In the genomic region with DNA sequence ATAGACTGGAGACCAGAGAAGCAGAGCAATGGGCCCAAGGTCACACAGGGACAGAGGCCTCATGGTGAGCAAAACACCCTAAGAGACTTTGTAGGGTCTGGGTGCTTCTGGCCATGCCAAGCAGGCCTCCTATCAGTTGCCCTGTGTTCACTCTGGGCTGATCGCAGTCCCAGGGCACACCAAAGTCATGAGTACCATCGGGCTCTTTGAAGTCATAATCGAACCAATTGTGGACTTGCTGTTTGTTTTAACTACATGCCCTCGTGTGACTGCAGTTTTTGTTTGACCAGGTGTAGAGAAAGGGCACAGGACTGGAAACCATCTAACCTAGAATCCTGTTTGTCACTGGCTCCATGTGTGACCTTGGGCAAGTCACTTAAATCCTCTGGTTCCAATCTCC, we compare ENCODE assay signal across 16 cellular contexts.
DNase-seq lines count a peak whose midpoint lies in the region; ATAC-seq and TF ChIP-seq lines count a peak whose summit lies in the region.
"Had no signal": no experiment of that assay in that cellular context is flagged by ENCODE, and none has a peak within 500 bp of the region (broad histone marks: within the 10 kb centered on the region; RNA-seq: fewer than 3 reads in every experiment).

No MANE protein-coding gene starts in this region.

- H3K4me3 ChIP-seq in mucosa of descending colon (no peak overlapping the region), stomach (no peak overlapping the region)
- H3K4me3 ChIP-seq: BLaER1, K562 had no signal

- WGBS in stomach, 5 donors, result 26 to 59% (median 43%) methylated on average over 4 of the region's 4 CpGs

- H3K27me3 Mint-ChIP-seq in CD14-positive monocyte (ENCODE audit: low read depth in 3 of 3), result peaks cover 0 to 7% (median 2%) of the 10 kb centered on the region in 3 donors

- peaks cover 0 to 3% (median 0%) of the 10 kb centered on the region in 7 donors for H3K9me3 Mint-ChIP-seq in CD14-positive monocyte
- H3K9me3 Mint-ChIP-seq: CD8-positive, alpha-beta T cell; H9 had no signal

- no peak overlapping the region for H3K4me3 Mint-ChIP-seq in CD14-positive monocyte
- H3K4me3 Mint-ChIP-seq: CD8-positive, alpha-beta T cell; H9 had no signal

- TF ChIP-seq CTCF in mucosa of descending colon (IDR thresholded peaks at IDR 0.05), result no peak
- TF ChIP-seq CTCF in stomach (IDR thresholded peaks at IDR 0.05), result no peak
- no peak for TF ChIP-seq CTCF in CD14-positive monocyte (IDR thresholded peaks at IDR 0.05)
- no peak for TF ChIP-seq CTCF in GM13977 (IDR thresholded peaks at IDR 0.05; ENCODE audit: extremely low read depth, insufficient read depth, missing control alignments)

- intact Hi-C loops in mucosa of descending colon (cut with DNase I, micrococcal nuclease), result no loop called here
- intact Hi-C loops in stomach (cut with DNase I; ENCODE audit: low total_unique reads), result no loop called here
- intact Hi-C loops in CD14-positive monocyte (cut with micrococcal nuclease), result no loop called here

- H3K4me1 Mint-ChIP-seq in CD14-positive monocyte, result no peaks in the 10 kb centered on the region
- H3K4me1 Mint-ChIP-seq: H9 had no signal

- TF ChIP-seq POLR2A in stomach (IDR thresholded peaks at IDR 0.05), result no peak

- H3K27ac ChIP-seq in stomach, result peak overlapping the region; percentile 11 to 59 (median 46)
- H3K27ac ChIP-seq: BLaER1 had no signal

- H3K36me3 Mint-ChIP-seq in CD14-positive monocyte, result no peaks in the 10 kb centered on the region
- H3K36me3 Mint-ChIP-seq: CD8-positive, alpha-beta T cell had no signal

- no peaks in the 10 kb centered on the region for H3K27me3 ChIP-seq in stomach
- H3K27me3 ChIP-seq: BLaER1 had no signal

- TF ChIP-seq EP300 in stomach (IDR thresholded peaks at IDR 0.05), result no peak

- in situ Hi-C loops in GM13977 (cut with MboI; ENCODE audit: low pct_unique_long_range_greater_than_20kb, low sequenced_read_pairs, unreplicated experiment), result no loop called here

- peak; percentile 91 for ATAC-seq in left lobe of liver
- peak; percentile 32 for ATAC-seq in mucosa of descending colon
- ATAC-seq: CD8-positive, alpha-beta T cell; K562 had no signal

- DNase-seq in DMS53 treated with DMSO at 0.1 percent for 48 hours (lab: John Stamatoyannopoulos, UW; ENCODE audit: unreplicated experiment), result peak; percentile 15
- DNase-seq in left lobe of liver (ENCODE audit: low spot score), result peak; percentile 66
- no peak for DNase-seq in mucosa of descending colon
- peak; percentile 78 for DNase-seq in stomach
- DNase-seq in HPDE6-E6E7 (ENCODE audit: extremely low spot score), result no peak
- DNase-seq in CD14-positive monocyte (ENCODE audit: low spot score), result no peak
- no peak for DNase-seq in GM13977 (ENCODE audit: low spot score)
- DNase-seq: 8988T; Calu3; CD8-positive, alpha-beta T cell; DMS79; GDM1; H9; IMR-90 had no signal

- peak overlapping the region in 1 of 7 donors; percentile 31 for H3K27ac Mint-ChIP-seq in CD14-positive monocyte
- H3K27ac Mint-ChIP-seq: CD8-positive, alpha-beta T cell; H9 had no signal

- H3K9me3 ChIP-seq in mucosa of descending colon (no peaks in the 10 kb centered on the region), stomach (no peaks in the 10 kb centered on the region)
- H3K9me3 ChIP-seq: BLaER1 had no signal

- H3K36me3 ChIP-seq in mucosa of descending colon (ENCODE audit: low read depth) (no peaks in the 10 kb centered on the region), stomach (no peaks in the 10 kb centered on the region)
- H3K36me3 ChIP-seq: BLaER1 had no signal

- H3K4me1 ChIP-seq in mucosa of descending colon (ENCODE audit: low read depth) (no peaks in the 10 kb centered on the region), stomach (peaks cover 6 to 39% (median 17%) of the 10 kb centered on the region in 4 donors)
- H3K4me1 ChIP-seq: BLaER1 had no signal

Comparison
In these comparisons a context has a peak if more than half of its experiments do, and no peak if none do; other contexts are left out.
1. DNase-seq: peak in DMS53 treated with DMSO at 0.1 percent for 48 hours (single experiment), left lobe of liver (single experiment) and stomach (single experiment); none in mucosa of descending colon (0 of 3), HPDE6-E6E7 (single experiment), CD14-positive monocyte (single experiment) and GM13977 (single experiment).